ENCODE assay signal across 21 cellular contexts in genomic region chr1:162984699-162985098, GRCh38.
DNase-seq lines count a peak whose midpoint lies in the region; FAIRE-seq and TF ChIP-seq lines count a peak whose summit lies in the region.
"Had no signal": no experiment of that assay in that cellular context is flagged by ENCODE, and none has a peak within 500 bp of the region (broad histone marks: within the 10 kb centered on the region; RNA-seq: fewer than 3 reads in every experiment).

No MANE protein-coding gene starts in this region.

- H3K4me3 ChIP-seq in ACC112 (ENCODE audit: low read depth, low read length) (no peak overlapping the region), bronchial epithelial cell (ENCODE audit: low read depth, low read length) (no peak overlapping the region), foreskin fibroblast (ENCODE audit: low read depth in 1 of 2, low read length in 2 of 2) (no peak overlapping the region)
- H3K4me3 ChIP-seq: psoas muscle, SJCRH30, spleen had no signal

- no peak overlapping the region for H2AFZ ChIP-seq in ACC112 (ENCODE audit: low read length, unreplicated experiment)

- H3K27ac ChIP-seq in ACC112 (ENCODE audit: low read depth, low read length) = peak overlapping the region; percentile 87
- H3K27ac ChIP-seq: psoas muscle, SJCRH30, spleen, WERI-Rb-1 had no signal

- no peak for TF ChIP-seq CTCF in bronchial epithelial cell (IDR thresholded peaks at IDR 0.05; ENCODE audit: insufficient read depth, low read length, severe bottlenecking)
- TF ChIP-seq CTCF in foreskin fibroblast (IDR thresholded peaks at IDR 0.05; ENCODE audit: low read depth, low read length) = no peak

- FAIRE-seq in bronchial epithelial cell (lab: Jason Lieb, UNC) (no peak), HTR-8/SVneo (lab: Jason Lieb, UNC) (no peak)
- FAIRE-seq: urothelium cell line had no signal

- peaks cover 56% of the 10 kb centered on the region for H3K4me1 ChIP-seq in ACC112 (ENCODE audit: control insufficient read depth, insufficient read depth, low read length, unreplicated experiment)
- H3K4me1 ChIP-seq: psoas muscle, SJCRH30, spleen had no signal

- H3K27me3 ChIP-seq in ACC112 (ENCODE audit: insufficient read depth, low read length) = no peaks in the 10 kb centered on the region
- H3K27me3 ChIP-seq in bronchial epithelial cell (ENCODE audit: control insufficient read depth, insufficient read depth, low read length) = no peaks in the 10 kb centered on the region
- H3K27me3 ChIP-seq: SJCRH30 had no signal

- H3K36me3 ChIP-seq in ACC112 (ENCODE audit: insufficient read depth, low read length) (no peaks in the 10 kb centered on the region), bronchial epithelial cell (ENCODE audit: control insufficient read depth, insufficient read depth, low read length) (no peaks in the 10 kb centered on the region)
- H3K36me3 ChIP-seq: SJCRH30, spleen, WERI-Rb-1 had no signal

- no peaks in the 10 kb centered on the region for H3K79me2 ChIP-seq in ACC112 (ENCODE audit: control insufficient read depth, insufficient read depth, low read length, unreplicated experiment)

- DNase-seq in LHCN-M2 (ENCODE audit: low read depth) (peak; percentile 19), bronchial epithelial cell (ENCODE audit: low read depth) (peak; percentile 88), foreskin fibroblast (peak; percentile 27 to 36), pons (ENCODE audit: low spot score) (no peak), GOT3 (lab: John Stamatoyannopoulos, UW) (no peak), HK-2 (ENCODE audit: unreplicated experiment) (no peak), HTR-8/SVneo (ENCODE audit: insufficient read length, low spot score) (no peak)
- DNase-seq: ACHN; activated CD8-positive, alpha-beta memory T cell treated with anti-CD3 and anti-CD28 coated beads, Interleukin-2, amount 50 U/mL, for 48 hours; activated effector memory CD4-positive, alpha-beta T cell treated with anti-CD3 and anti-CD28 coated beads, Interleukin-2, amount 50 U/mL, for 16 hours; CD4-positive, CD25-positive, alpha-beta regulatory T cell; effector CD4-positive, alpha-beta T cell; NCI-H1417 treated with DMSO at 0.1 percent for 48 hours; NCI-H2171; nephron progenitor cell; psoas muscle; SJCRH30; spleen; WERI-Rb-1 had no signal

Comparison
In these comparisons a context has a peak if more than half of its experiments do, and no peak if none do; other contexts are left out.
1. DNase-seq: peak in LHCN-M2 (single experiment), bronchial epithelial cell (single experiment) and foreskin fibroblast (2 of 2); none in pons (single experiment), GOT3 (single experiment), HK-2 (single experiment) and HTR-8/SVneo (single experiment).